Comparison of ENCODE assay signal across 13 cellular contexts in genomic region chr2:8511868-8512612, GRCh38.
A peak's percentile ranks its signal among the peaks of the same experiment; 100 is the strongest.
DNase-seq lines count a peak whose midpoint lies in the region; ATAC-seq lines count a peak whose summit lies in the region.
"Had no signal": no experiment of that assay in that cellular context is flagged by ENCODE, and none has a peak within 500 bp of the region (broad histone marks: within the 10 kb centered on the region; RNA-seq: fewer than 3 reads in every experiment).

No MANE protein-coding gene starts in this region.

- H3K4me3 Mint-ChIP-seq in naive thymus-derived CD4-positive, alpha-beta T cell, result peak overlapping the region in 1 of 10 donors; percentile 29

- intact Hi-C loops in naive thymus-derived CD4-positive, alpha-beta T cell (cut with micrococcal nuclease), result no loop called here

- peaks cover 0 to 43% (median 10%) of the 10 kb centered on the region in 5 donors for H3K36me3 Mint-ChIP-seq in naive thymus-derived CD4-positive, alpha-beta T cell

- H3K4me1 ChIP-seq in naive thymus-derived CD4-positive, alpha-beta T cell (ENCODE audit: control insufficient read depth in 2 of 2, insufficient read depth in 2 of 2, low read length in 2 of 2), result peaks cover 7 to 33% of the 10 kb centered on the region in 2 donors
- H3K4me1 ChIP-seq: breast epithelium had no signal

- H3K36me3 ChIP-seq in naive thymus-derived CD4-positive, alpha-beta T cell (ENCODE audit: control insufficient read depth in 2 of 3, insufficient read depth in 3 of 3, low read length in 3 of 3), result no peaks in the 10 kb centered on the region
- H3K36me3 ChIP-seq: breast epithelium, esophagus squamous epithelium, transverse colon had no signal

- no peak overlapping the region for H3K27ac ChIP-seq in naive thymus-derived CD4-positive, alpha-beta T cell (ENCODE audit: low read depth, low read length)
- H3K27ac ChIP-seq: breast epithelium, esophagus squamous epithelium, transverse colon had no signal

- peaks cover 0 to 4% (median 0%) of the 10 kb centered on the region in 5 donors for H3K27me3 Mint-ChIP-seq in naive thymus-derived CD4-positive, alpha-beta T cell

- POLR2A ChIA-PET in naive thymus-derived CD4-positive, alpha-beta T cell (lab: Charles Lee), result no interaction called here

- no peak overlapping the region for H3K4me3 ChIP-seq in naive thymus-derived CD4-positive, alpha-beta T cell (ENCODE audit: low read length)
- H3K4me3 ChIP-seq: breast epithelium, esophagus squamous epithelium, transverse colon had no signal

- H3K9me3 ChIP-seq in naive thymus-derived CD4-positive, alpha-beta T cell (ENCODE audit: control insufficient read depth in 2 of 3, low read length in 3 of 3), result peaks cover 0 to 8% (median 0%) of the 10 kb centered on the region in 3 experiments
- H3K9me3 ChIP-seq: esophagus squamous epithelium, transverse colon had no signal

- no peak overlapping the region for H3K27ac Mint-ChIP-seq in naive thymus-derived CD4-positive, alpha-beta T cell

- peaks cover 15 to 52% (median 21%) of the 10 kb centered on the region in 7 donors for H3K4me1 Mint-ChIP-seq in naive thymus-derived CD4-positive, alpha-beta T cell

- peaks cover 2 to 33% (median 12%) of the 10 kb centered on the region in 11 donors for H3K9me3 Mint-ChIP-seq in naive thymus-derived CD4-positive, alpha-beta T cell

- CTCF ChIA-PET in naive thymus-derived CD4-positive, alpha-beta T cell (lab: Charles Lee), result no interaction called here

- H3K27me3 ChIP-seq in naive thymus-derived CD4-positive, alpha-beta T cell (ENCODE audit: control insufficient read depth in 2 of 2, insufficient read depth in 2 of 2, low read length in 2 of 2), result no peaks in the 10 kb centered on the region
- H3K27me3 ChIP-seq: breast epithelium, esophagus squamous epithelium, transverse colon had no signal

- ATAC-seq in naive thymus-derived CD4-positive, alpha-beta T cell, result peak; percentile 58
- no peak for ATAC-seq in GM19324 (IDR thresholded peaks at IDR 0.05; ENCODE audit: low FRiP score, unreplicated experiment)
- ATAC-seq in HG03469 (IDR thresholded peaks at IDR 0.05; ENCODE audit: unreplicated experiment), result no peak
- no peak for ATAC-seq in GM21390 (IDR thresholded peaks at IDR 0.05; ENCODE audit: unreplicated experiment)

- DNase-seq in GM03348 (ENCODE audit: low spot score) (peak; percentile 86), M059J (ENCODE audit: low read depth) (peak; percentile 44), amniotic stem cell (lab: John Stamatoyannopoulos, UW) (peak; percentile 7)
- DNase-seq in naive thymus-derived CD4-positive, alpha-beta T cell, result no peak
- DNase-seq: DND-41, esophagus squamous epithelium, left cardiac atrium, NCI-H510A treated with DMSO at 0.1 percent for 48 hours, transverse colon had no signal

Comparison
In these comparisons a context has a peak if more than half of its experiments do, and no peak if none do; other contexts are left out.
1. DNase-seq: peak in GM03348 (single experiment), M059J (single experiment) and amniotic stem cell (single experiment); none in naive thymus-derived CD4-positive, alpha-beta T cell (0 of 9).